ENCODE assay signal across 17 cellular contexts in genomic region chr12:101777476-101777875, GRCh38. TPM values are rescaled to one million over a fixed set of nuclear protein-coding genes. Genes with fewer than 3 reads are reported as not detected.
DNase-seq lines count a peak whose midpoint lies in the region; ATAC-seq and TF ChIP-seq lines count a peak whose summit lies in the region.
"Had no signal": no experiment of that assay in that cellular context is flagged by ENCODE, and none has a peak within 500 bp of the region (broad histone marks: within the 10 kb centered on the region; RNA-seq: fewer than 3 reads in every experiment).

No MANE protein-coding gene starts in this region.

- intact Hi-C loops in activated CD4-positive, alpha-beta T cell treated with anti-CD3 and anti-CD28 coated beads, Interleukin-2, amount 10 ng/mL, durations not matched to agents 24 days and 14 days (cut with micrococcal nuclease) = no loop called here
- intact Hi-C loops in gastrocnemius medialis (cut with DNase I; ENCODE audit: low total_unique reads) = no loop called here
- intact Hi-C loops in PC-9 (cut with micrococcal nuclease; ENCODE audit: unreplicated experiment) = loop anchor here (10.0 kb wide), 2 partner anchors 317 to 527 kb away; no protein-coding TSS in a partner anchor

- DNase-seq in activated CD4-positive, alpha-beta T cell treated with anti-CD3 and anti-CD28 coated beads, Interleukin-2, amount 10 ng/mL, durations not matched to agents 24 days and 14 days = no peak
- DNase-seq in activated CD4-positive, alpha-beta T cell treated with anti-CD3 and anti-CD28 coated beads for 4 hours = no peak
- DNase-seq in NOMO-1 treated with DMSO at 0.1 percent for 48 hours (lab: John Stamatoyannopoulos, UW; ENCODE audit: unreplicated experiment) = peak; percentile 72
- no peak for DNase-seq in effector memory CD8-positive, alpha-beta T cell
- DNase-seq in gastrocnemius medialis = no peak
- no peak for DNase-seq in PC-9
- no peak for DNase-seq in omental fat pad (ENCODE audit: low spot score)
- DNase-seq: activated effector memory CD4-positive, alpha-beta T cell treated with Interleukin-2 at 50 U/mL for 16 hours; DMS53; NCI-H446; sigmoid colon; trophoblast cell had no signal

- no peaks in the 10 kb centered on the region for H3K36me3 ChIP-seq in gastrocnemius medialis
- no peaks in the 10 kb centered on the region for H3K36me3 ChIP-seq in PC-9 (ENCODE audit: low read depth)
- H3K36me3 ChIP-seq: cardiac muscle cell had no signal

- POLR2A ChIA-PET in PC-9 (lab: Charles Lee; ENCODE audit: unreplicated experiment) = no interaction called here

- H3K27me3 Mint-ChIP-seq in activated CD4-positive, alpha-beta T cell treated with anti-CD3 and anti-CD28 coated beads, Interleukin-2, amount 10 ng/mL, durations not matched to agents 24 days and 14 days = no peaks in the 10 kb centered on the region
- no peaks in the 10 kb centered on the region for H3K27me3 Mint-ChIP-seq in effector memory CD8-positive, alpha-beta T cell

- CTCF ChIA-PET in PC-9 (lab: Charles Lee) = no interaction called here

- H3K9me3 ChIP-seq in gastrocnemius medialis (no peaks in the 10 kb centered on the region), PC-9 (ENCODE audit: insufficient read depth, low read depth) (no peaks in the 10 kb centered on the region)
- H3K9me3 ChIP-seq: sigmoid colon had no signal

- in situ Hi-C loops in gastrocnemius medialis (cut with MboI; ENCODE audit: low sequenced_read_pairs in 4 of 4) = loop anchor here in 2 of 4 donors (5.0 kb wide), 2 partner anchors 55 to 65 kb away; partner anchors contain the start of gene GNPTAB (in 1 of the 2)

- peaks cover 32% of the 10 kb centered on the region for H3K36me3 Mint-ChIP-seq in activated CD4-positive, alpha-beta T cell treated with anti-CD3 and anti-CD28 coated beads, Interleukin-2, amount 10 ng/mL, durations not matched to agents 24 days and 14 days (ENCODE audit: low read depth)
- peaks cover 28% of the 10 kb centered on the region for H3K36me3 Mint-ChIP-seq in effector memory CD8-positive, alpha-beta T cell (ENCODE audit: insufficient read depth)

- H3K4me1 Mint-ChIP-seq in activated CD4-positive, alpha-beta T cell treated with anti-CD3 and anti-CD28 coated beads, Interleukin-2, amount 10 ng/mL, durations not matched to agents 24 days and 14 days = peaks cover 32% of the 10 kb centered on the region
- peaks cover 6 to 11% of the 10 kb centered on the region in 2 donors for H3K4me1 Mint-ChIP-seq in effector memory CD8-positive, alpha-beta T cell (ENCODE audit: low read depth in 2 of 2)

- no peaks in the 10 kb centered on the region for H3K27me3 ChIP-seq in gastrocnemius medialis
- no peaks in the 10 kb centered on the region for H3K27me3 ChIP-seq in PC-9 (ENCODE audit: insufficient read depth, low read depth)
- H3K27me3 ChIP-seq: cardiac muscle cell, hepatocyte, sigmoid colon had no signal

- H3K4me3 ChIP-seq in gastrocnemius medialis (no peak overlapping the region), PC-9 (no peak overlapping the region)
- H3K4me3 ChIP-seq: cardiac muscle cell, GM12878, hepatocyte, sigmoid colon had no signal

- no peak for TF ChIP-seq POLR2A in gastrocnemius medialis (IDR thresholded peaks at IDR 0.05)

- H4K20me1 ChIP-seq in PC-9 (ENCODE audit: insufficient read depth) = no peaks in the 10 kb centered on the region

- H3K27ac Mint-ChIP-seq in activated CD4-positive, alpha-beta T cell treated with anti-CD3 and anti-CD28 coated beads, Interleukin-2, amount 10 ng/mL, durations not matched to agents 24 days and 14 days = peak overlapping the region; percentile 7
- peak overlapping the region; percentile 30 to 52 for H3K27ac Mint-ChIP-seq in effector memory CD8-positive, alpha-beta T cell

- H3K4me2 ChIP-seq in PC-9 = no peak overlapping the region
- H3K4me2 ChIP-seq: hepatocyte had no signal

- no TSS peak for BruUV-seq in PC-9 (replicated peaks; lab: Mats Ljungman, UMichigan)

- H3K27ac ChIP-seq in gastrocnemius medialis (peak overlapping the region; percentile 51 to 83 (median 66)), PC-9 (no peak overlapping the region)
- H3K27ac ChIP-seq: cardiac muscle cell, hepatocyte had no signal

- H3K4me3 Mint-ChIP-seq in activated CD4-positive, alpha-beta T cell treated with anti-CD3 and anti-CD28 coated beads, Interleukin-2, amount 10 ng/mL, durations not matched to agents 24 days and 14 days = no peak overlapping the region
- no peak overlapping the region for H3K4me3 Mint-ChIP-seq in effector memory CD8-positive, alpha-beta T cell

- no peaks in the 10 kb centered on the region for H3K9me2 ChIP-seq in PC-9 (ENCODE audit: insufficient read depth)

- no peaks in the 10 kb centered on the region for H3K79me2 ChIP-seq in PC-9 (ENCODE audit: low read depth)
- H3K79me2 ChIP-seq: hepatocyte had no signal

- no peak for ATAC-seq in effector memory CD8-positive, alpha-beta T cell (replicated peaks)
- ATAC-seq in gastrocnemius medialis = peak in 1 of 2 donors; percentile 16
- no peak for ATAC-seq in HG03159 (IDR thresholded peaks at IDR 0.05; ENCODE audit: unreplicated experiment)
- no peak for ATAC-seq in omental fat pad (ENCODE audit: low FRiP score)
- ATAC-seq: GM12878 had no signal

- no peaks in the 10 kb centered on the region for H3F3A ChIP-seq in PC-9 (ENCODE audit: insufficient read depth, low read depth)

- H3K4me1 ChIP-seq in gastrocnemius medialis = peaks cover 14 to 27% of the 10 kb centered on the region in 2 donors
- H3K4me1 ChIP-seq in PC-9 (replicated peaks; ENCODE audit: insufficient read depth) = no peaks in the 10 kb centered on the region
- H3K4me1 ChIP-seq: sigmoid colon had no signal

- no peak for TF ChIP-seq CTCF in gastrocnemius medialis (IDR thresholded peaks at IDR 0.05 in 4 of 5, conservative IDR thresholded peaks at IDR 0.05 in 1 of 5)
- TF ChIP-seq CTCF in PC-9 (conservative IDR thresholded peaks at IDR 0.05) = no peak
- TF ChIP-seq CTCF in omental fat pad (IDR thresholded peaks at IDR 0.05) = no peak

- no peaks in the 10 kb centered on the region for H3K9me3 Mint-ChIP-seq in activated CD4-positive, alpha-beta T cell treated with anti-CD3 and anti-CD28 coated beads, Interleukin-2, amount 10 ng/mL, durations not matched to agents 24 days and 14 days
- H3K9me3 Mint-ChIP-seq in effector memory CD8-positive, alpha-beta T cell = no peaks in the 10 kb centered on the region

- no peak overlapping the region for H2AFZ ChIP-seq in PC-9
- H2AFZ ChIP-seq: hepatocyte had no signal

RNA-seq across cellular contexts. Expression of gene SYCP3, which starts 38.2 kb away (rescaled TPM):
- total RNA-seq in activated CD4-positive, alpha-beta T cell treated with anti-CD3 and anti-CD28 coated beads, Interleukin-2, amount 10 ng/mL, durations not matched to agents 24 days and 14 days = 0.44 and 0.50 TPM in 2 replicates
- total RNA-seq in gastrocnemius medialis = under 1 TPM in 1 of 4 donors, not detected in 3; 0.66 TPM
- total RNA-seq in PC-9 (2021) = 0.09 TPM in 1 of 2 replicates, not detected in the other
- total RNA-seq in omental fat pad = under 1 TPM in 2 of 4 donors, not detected in 2; 0.31 to 0.36 TPM
- total RNA-seq: cardiac muscle cell, mesenteric fat pad had no signal

RNA-seq across cellular contexts. Expression of gene GNPTAB, which starts 53.3 kb away (rescaled TPM):
- total RNA-seq in activated CD4-positive, alpha-beta T cell treated with anti-CD3 and anti-CD28 coated beads, Interleukin-2, amount 10 ng/mL, durations not matched to agents 24 days and 14 days = 48.2 and 57.2 TPM in 2 replicates
- total RNA-seq in gastrocnemius medialis (10 to 100 TPM; 10.7 to 30.3 (median 16.2) TPM), PC-9 (2021) (22.0 and 26.5 TPM in 2 replicates), omental fat pad (10 to 100 TPM; 18.3 to 28.8 (median 24.8) TPM)
